11 cellular contexts compared by ENCODE assay signal in the genomic region with DNA sequence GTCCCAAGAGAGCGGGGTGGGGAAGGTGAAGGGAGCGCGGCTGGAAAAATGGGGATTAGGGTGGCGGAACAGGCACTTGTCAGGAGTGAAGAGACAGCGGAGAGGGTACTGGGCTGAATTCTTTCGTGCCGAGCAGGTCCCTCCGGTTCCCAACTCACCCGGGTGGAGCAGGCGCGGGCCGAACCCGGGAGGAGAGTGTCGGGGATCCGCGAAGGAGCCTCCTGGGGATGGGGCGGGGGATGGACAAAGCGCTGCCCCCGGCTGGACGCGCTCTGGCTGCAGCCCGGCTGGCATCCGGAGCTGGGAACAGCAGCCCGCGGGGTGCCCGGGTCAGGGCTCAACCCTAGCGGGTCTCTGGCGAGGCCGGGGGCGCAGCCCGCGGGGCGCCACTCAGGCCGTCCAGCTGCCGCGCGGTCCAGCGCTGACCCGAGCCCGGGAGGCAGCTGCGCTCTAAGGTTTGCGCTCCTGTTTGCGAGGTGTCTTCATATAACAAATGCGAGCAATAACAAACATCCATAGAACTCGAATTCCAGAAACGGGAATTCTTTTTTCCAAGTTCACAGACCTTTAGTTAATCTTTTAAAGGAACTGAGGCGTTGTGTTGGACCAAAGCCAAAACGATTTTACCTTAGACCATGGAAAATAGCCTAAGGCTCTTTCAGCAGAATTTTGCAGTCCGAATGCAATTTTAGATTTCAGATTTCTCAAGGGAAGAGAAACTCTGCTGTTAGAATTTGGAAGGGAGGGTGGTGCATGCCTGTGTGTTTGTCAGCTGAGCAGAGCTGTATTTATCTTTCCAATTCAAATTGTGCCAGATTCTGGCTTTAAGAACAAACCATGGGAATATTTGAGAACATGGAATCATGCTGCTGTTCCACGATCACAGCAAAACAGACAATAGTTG. TPM values are rescaled to one million over a fixed set of nuclear protein-coding genes. Genes with fewer than 3 reads are reported as not detected.
A peak's percentile ranks its signal among the peaks of the same experiment; 100 is the strongest.
DNase-seq lines count a peak whose midpoint lies in the region; ATAC-seq, FAIRE-seq and TF ChIP-seq lines count a peak whose summit lies in the region.
"Had no signal": no experiment of that assay in that cellular context is flagged by ENCODE, and none has a peak within 500 bp of the region (broad histone marks: within the 10 kb centered on the region; RNA-seq: fewer than 3 reads in every experiment).

No MANE protein-coding gene starts in this region.

- intact Hi-C loops in K562 (cut with micrococcal nuclease): no loop called here

- in situ Hi-C loops in K562 (cut with MboI) (no loop called here), GM13976 (cut with MboI; ENCODE audit: low sequenced_read_pairs, unreplicated experiment) (loop anchor here (25.0 kb wide), 1 partner anchor 232 kb away; no protein-coding TSS in a partner anchor)

- no peaks in the 10 kb centered on the region for H4K20me1 ChIP-seq in K562 (replicated peaks; ENCODE audit: control insufficient read depth, insufficient read depth, low read length)

- no peak overlapping the region for H3K4me2 ChIP-seq in K562 (ENCODE audit: insufficient read depth, low read length)

- BruUV-seq in K562 (replicated peaks; lab: Mats Ljungman, UMichigan): no TSS peak

- H3K27me3 ChIP-seq in K562 (ENCODE audit: control insufficient read depth in 2 of 2, insufficient read depth in 2 of 2, low read length in 2 of 2) (peaks cover 15 to 23% of the 10 kb centered on the region in 2 experiments; a peak in 4 of 5 replicates), iPS-20b (ENCODE audit: insufficient read depth, low read length) (peaks cover 44% of the 10 kb centered on the region)

- DNase-seq in GM10266 (ENCODE audit: extremely low spot score): peak; percentile 24
- DNase-seq in K562 (ENCODE audit: extremely low read depth in 1 of 4, low spot score in 3 of 4): no peak
- DNase-seq in renal cortical epithelial cell (ENCODE audit: low read depth): peak; percentile 70
- DNase-seq in SK-N-DZ (ENCODE audit: low spot score): no peak
- DNase-seq in GM13976 (ENCODE audit: low spot score): no peak
- DNase-seq: activated T-cell treated with anti-CD3 and anti-CD28 coated beads, Interleukin-2, amount 50 U/mL, for 48 hours; NCI-H510A treated with DMSO at 0.1 percent for 48 hours had no signal

- H2AFZ ChIP-seq in K562 (ENCODE audit: low read depth, low read length): no peak overlapping the region

- H3K9me3 ChIP-seq in K562 (replicated peaks; ENCODE audit: control insufficient read depth, insufficient read depth, low read depth, low read length): no peaks in the 10 kb centered on the region
- H3K9me3 ChIP-seq in iPS-20b (ENCODE audit: insufficient read depth, low read depth, low read length): no peaks in the 10 kb centered on the region

- POLR2A ChIA-PET in K562 (lab: Yijun Ruan, JAX): no interaction called here

- CTCF ChIA-PET in K562 (lab: Yijun Ruan, JAX; ENCODE audit: low intra/inter-chr PET ratio): no interaction called here

- no peak for TF ChIP-seq RAD21 in K562 (CRISPR knock-in tag; conservative IDR thresholded peaks at IDR 0.05 in 1 of 2, IDR thresholded peaks at IDR 0.05 in 1 of 2)

- WGBS in K562 (ENCODE audit: insufficient coverage, low coverage, missing lambda C conversion rate): 26% methylated on average over 43 of the region's 50 CpGs

- H3K4me3 ChIP-seq in K562 (no peak overlapping the region), iPS-20b (ENCODE audit: low read length) (peak overlapping the region; percentile 85)

- H3K9me1 ChIP-seq in K562 (ENCODE audit: control insufficient read depth, insufficient read depth, low read length): no peaks in the 10 kb centered on the region

- no peak for TF ChIP-seq EP300 in K562 (IDR thresholded peaks at IDR 0.05; ENCODE audit: low read length)

- H3K27ac ChIP-seq in K562 (ENCODE audit: extremely low read depth, low read depth, low read length) (no peak overlapping the region), iPS-20b (ENCODE audit: low read length) (no peak overlapping the region)

- no peak overlapping the region for H3K9ac ChIP-seq in K562 (ENCODE audit: insufficient read depth in 1 of 2, low read depth in 2 of 2, low read length in 2 of 2)
- H3K9ac ChIP-seq in iPS-20b (ENCODE audit: low read depth, low read length): peak overlapping the region; percentile 48; the same call in 1 of the 2 replicates

- H3K36me3 ChIP-seq in K562 (ENCODE audit: control insufficient read depth, insufficient read depth, low read length) (no peaks in the 10 kb centered on the region), iPS-20b (ENCODE audit: insufficient read depth, low read depth, low read length) (no peaks in the 10 kb centered on the region)

- TF ChIP-seq POLR2A in K562 (conservative IDR thresholded peaks at IDR 0.05): no peak

- H3K79me2 ChIP-seq in K562 (ENCODE audit: control insufficient read depth, insufficient read depth, low read length): no peaks in the 10 kb centered on the region

- H3K4me1 ChIP-seq in K562 (replicated peaks in 1 of 2; ENCODE audit: control insufficient read depth in 2 of 2, insufficient read depth in 2 of 2, low read length in 2 of 2): peaks cover 0 to 13% of the 10 kb centered on the region in 2 experiments; a peak in 2 of 5 replicates
- no peaks in the 10 kb centered on the region for H3K4me1 ChIP-seq in iPS-20b (ENCODE audit: insufficient read depth, low read length)

- peak; percentile 54 for ATAC-seq in K562
- no peak for ATAC-seq in HG03521 (IDR thresholded peaks at IDR 0.05; ENCODE audit: unreplicated experiment)
- no peak for ATAC-seq in HG02610 (IDR thresholded peaks at IDR 0.05; ENCODE audit: unreplicated experiment)

- TF ChIP-seq CTCF in GM10266 (IDR thresholded peaks at IDR 0.05; ENCODE audit: control insufficient read depth, insufficient read depth, low read depth, missing control alignments): no peak
- TF ChIP-seq CTCF in K562 (IDR thresholded peaks at IDR 0.05 in 2 of 3, conservative IDR thresholded peaks at IDR 0.05 in 1 of 3; ENCODE audit: insufficient read depth in 2 of 3, low read depth in 1 of 3, low read length in 3 of 3): no peak
- TF ChIP-seq CTCF in GM13976 (IDR thresholded peaks at IDR 0.05; ENCODE audit: borderline replicate concordance, control extremely low read depth, extremely low read depth, insufficient read depth, missing control alignments): no peak

- FAIRE-seq in K562 (lab: Jason Lieb, UNC): no peak
- FAIRE-seq: G401.6 had no signal

TF ChIP-seq in K562, 482 proteins besides CTCF, POLR2A, EP300 and RAD21 (continues in another document):
- TF ChIP-seq PTRF (tag; IDR thresholded peaks at IDR 0.05): no peak
- TF ChIP-seq, protein P1, sequence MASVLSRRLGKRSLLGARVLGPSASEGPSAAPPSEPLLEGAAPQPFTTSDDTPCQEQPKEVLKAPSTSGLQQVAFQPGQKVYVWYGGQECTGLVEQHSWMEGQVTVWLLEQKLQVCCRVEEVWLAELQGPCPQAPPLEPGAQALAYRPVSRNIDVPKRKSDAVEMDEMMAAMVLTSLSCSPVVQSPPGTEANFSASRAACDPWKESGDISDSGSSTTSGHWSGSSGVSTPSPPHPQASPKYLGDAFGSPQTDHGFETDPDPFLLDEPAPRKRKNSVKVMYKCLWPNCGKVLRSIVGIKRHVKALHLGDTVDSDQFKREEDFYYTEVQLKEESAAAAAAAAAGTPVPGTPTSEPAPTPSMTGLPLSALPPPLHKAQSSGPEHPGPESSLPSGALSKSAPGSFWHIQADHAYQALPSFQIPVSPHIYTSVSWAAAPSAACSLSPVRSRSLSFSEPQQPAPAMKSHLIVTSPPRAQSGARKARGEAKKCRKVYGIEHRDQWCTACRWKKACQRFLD (CRISPR knock-in tag; IDR thresholded peaks at IDR 0.05): no peak

RNA-seq across cellular contexts. Expression of a gene that starts 0.7 kb away (rescaled TPM):
- total RNA-seq in K562 (2011; cell fraction: chromatin; rRNA removed; ENCODE audit: low replicate concordance): not detected in 2 replicates
- not detected in 2 replicates for total RNA-seq in K562 (2011; cell fraction: nucleolus; rRNA removed)
- not detected in 2 replicates for total RNA-seq in K562 (2011; cell fraction: nucleoplasm; rRNA removed)
- total RNA-seq in K562 (2014; rRNA removed) (not detected in 2 replicates), K562 (2014; rRNA removed; fragmentation: Illumina TruSeq; extraction: Trizol) (not detected in 2 replicates), K562 (2015; rRNA removed; fragmentation: Illumina TruSeq; extraction: Trizol) (not detected in 2 replicates), K562 (2021) (not detected in 2 replicates), renal cortical epithelial cell (0.17 and 3.8 TPM in 2 replicates)
- polyA plus RNA-seq in K562 (2011; rRNA removed) (not detected in 2 replicates), K562 (2014; fragmentation: Illumina TruSeq; extraction: Trizol) (not detected in 2 replicates), K562 (2014; fragmentation: Nextera tagmentation; extraction: Ambion mirVana) (not detected), K562 (2014; rRNA removed) (not detected in 2 replicates)
- not detected in 2 replicates for polyA plus RNA-seq in K562 (2011; cell fraction: cytosol; rRNA removed)
- polyA plus RNA-seq in K562 (2011; cell fraction: nucleus; rRNA removed): not detected in 2 replicates
- not detected in 2 replicates for polyA plus RNA-seq in K562 (2012)
- polyA minus RNA-seq in K562 (2011; rRNA and poly(A)+ RNA removed): not detected in 2 replicates
- polyA minus RNA-seq in K562 (2011; cell fraction: cytosol; rRNA and poly(A)+ RNA removed): not detected in 2 replicates
- polyA minus RNA-seq in K562 (2011; cell fraction: nucleus; rRNA and poly(A)+ RNA removed): not detected in 2 replicates
- not detected in 2 replicates for polyA plus RNA-seq in SK-N-DZ (2014; cell fraction: cytosol; rRNA removed)
- not detected in 2 replicates for polyA plus RNA-seq in SK-N-DZ (2014; cell fraction: nucleus; rRNA removed)

RNA-seq across cellular contexts. Expression of a gene that starts 12.0 kb away (rescaled TPM):
- 0.23 TPM in 1 of 2 replicates, not detected in the other for total RNA-seq in K562 (2011; cell fraction: chromatin; rRNA removed; ENCODE audit: low replicate concordance)
- total RNA-seq in K562 (2011; cell fraction: nucleolus; rRNA removed): not detected in 2 replicates
- not detected in 2 replicates for total RNA-seq in K562 (2011; cell fraction: nucleoplasm; rRNA removed)
- total RNA-seq in K562 (2014; rRNA removed): not detected in 2 replicates
- total RNA-seq in K562 (2014; rRNA removed; fragmentation: Illumina TruSeq; extraction: Trizol): 0.10 TPM in 1 of 2 replicates, not detected in the other
- total RNA-seq in K562 (2015; rRNA removed; fragmentation: Illumina TruSeq; extraction: Trizol): 0.18 TPM in 1 of 2 replicates, not detected in the other
- 0.07 and 0.13 TPM in 2 replicates for total RNA-seq in K562 (2021)
- not detected in 2 replicates for polyA plus RNA-seq in K562 (2011; rRNA removed)
- not detected in 2 replicates for polyA plus RNA-seq in K562 (2011; cell fraction: cytosol; rRNA removed)
- not detected in 2 replicates for polyA plus RNA-seq in K562 (2011; cell fraction: nucleus; rRNA removed)
- polyA plus RNA-seq in K562 (2012): 0.07 and 0.10 TPM in 2 replicates
- polyA plus RNA-seq in K562 (2014; fragmentation: Illumina TruSeq; extraction: Trizol): not detected in 2 replicates
- under 1 TPM; 0.04 to 0.10 TPM for polyA plus RNA-seq in K562 (2014; fragmentation: Nextera tagmentation; extraction: Ambion mirVana)
- polyA plus RNA-seq in K562 (2014; rRNA removed): not detected in 2 replicates
- polyA minus RNA-seq in K562 (2011; rRNA and poly(A)+ RNA removed): not detected in 2 replicates
- not detected in 2 replicates for polyA minus RNA-seq in K562 (2011; cell fraction: cytosol; rRNA and poly(A)+ RNA removed)
- polyA minus RNA-seq in K562 (2011; cell fraction: nucleus; rRNA and poly(A)+ RNA removed): not detected in 2 replicates
- total RNA-seq in renal cortical epithelial cell: 2.4 and 21.1 TPM in 2 replicates
- polyA plus RNA-seq in SK-N-DZ (2014; cell fraction: cytosol; rRNA removed): not detected in 2 replicates
- not detected in 2 replicates for polyA plus RNA-seq in SK-N-DZ (2014; cell fraction: nucleus; rRNA removed)

Comparison
In these comparisons a context has a peak if more than half of its experiments do, and no peak if none do; other contexts are left out.
1. DNase-seq: peak in GM10266 (single experiment) and renal cortical epithelial cell (single experiment); none in K562 (0 of 4), SK-N-DZ (single experiment) and GM13976 (single experiment).